8 cellular contexts compared by ENCODE assay signal in the genomic region with DNA sequence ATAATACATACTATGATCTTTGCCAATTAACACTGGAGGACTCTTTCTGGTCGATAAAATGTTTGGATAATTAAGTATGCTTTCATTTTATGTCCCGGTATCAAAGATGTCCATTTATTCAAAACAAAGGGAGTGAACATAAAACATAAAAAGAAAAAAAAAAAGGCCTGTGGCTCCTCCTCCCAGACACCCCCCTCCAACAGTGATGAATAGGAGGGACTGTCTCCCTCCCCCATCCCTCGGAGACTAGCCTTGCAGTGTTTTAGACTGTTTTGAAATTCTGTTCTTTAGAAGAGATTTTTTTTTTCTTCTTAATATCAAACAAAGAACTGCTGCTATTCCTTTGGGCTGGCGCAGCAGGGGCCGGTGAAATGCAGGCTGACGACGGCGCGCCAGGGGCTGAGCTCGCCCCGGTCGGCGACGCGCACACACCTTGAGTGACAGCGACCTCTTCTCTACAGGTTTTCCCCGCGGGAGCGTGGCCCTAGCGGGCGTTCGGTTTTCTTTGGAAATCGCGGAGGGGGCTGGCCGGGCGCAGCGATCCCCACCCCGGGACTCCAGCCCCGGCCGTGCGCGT. TPM values are rescaled to one million over a fixed set of nuclear protein-coding genes. Genes with fewer than 3 reads are reported as not detected.
DNase-seq lines count a peak whose midpoint lies in the region; ATAC-seq and TF ChIP-seq lines count a peak whose summit lies in the region.

A gene with protein sequence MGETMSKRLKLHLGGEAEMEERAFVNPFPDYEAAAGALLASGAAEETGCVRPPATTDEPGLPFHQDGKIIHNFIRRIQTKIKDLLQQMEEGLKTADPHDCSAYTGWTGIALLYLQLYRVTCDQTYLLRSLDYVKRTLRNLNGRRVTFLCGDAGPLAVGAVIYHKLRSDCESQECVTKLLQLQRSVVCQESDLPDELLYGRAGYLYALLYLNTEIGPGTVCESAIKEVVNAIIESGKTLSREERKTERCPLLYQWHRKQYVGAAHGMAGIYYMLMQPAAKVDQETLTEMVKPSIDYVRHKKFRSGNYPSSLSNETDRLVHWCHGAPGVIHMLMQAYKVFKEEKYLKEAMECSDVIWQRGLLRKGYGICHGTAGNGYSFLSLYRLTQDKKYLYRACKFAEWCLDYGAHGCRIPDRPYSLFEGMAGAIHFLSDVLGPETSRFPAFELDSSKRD (plus strand): TSS at position 235 of the 577 bp plus-strand sequence. CDS start 689 bp downstream, outside the sequence.

- in situ Hi-C loops in Panc1 (cut with HindIII; ENCODE audit: low pct_unique_long_range_greater_than_20kb, low sequenced_read_pairs): no loop called here

- intact Hi-C loops in Panc1 (cut with micrococcal nuclease; ENCODE audit: unreplicated experiment) (no loop called here), body of pancreas (cut with DNase I) (no loop called here)

- CTCF ChIA-PET in Panc1 (lab: Charles Lee): no interaction called here

- H3K9me3 ChIP-seq in Panc1 (ENCODE audit: control insufficient read depth, insufficient read depth, low read depth, low read length) (no peaks in the 10 kb centered on the region), body of pancreas (no peaks in the 10 kb centered on the region), iPS-20b (ENCODE audit: insufficient read depth, low read depth, low read length) (no peaks in the 10 kb centered on the region)

- H3K27ac ChIP-seq in Panc1 (ENCODE audit: low read length) (peak within 1 kb of the TSS; percentile 96), body of pancreas (peak within 1 kb of the TSS; percentile 99 to 100 (median 100)), iPS-20b (ENCODE audit: low read length) (peak within 1 kb of the TSS; percentile 77), skin epidermis (peak within 1 kb of the TSS; percentile 97 to 100 (median 100))

- H3K4me1 ChIP-seq in Panc1 (ENCODE audit: control insufficient read depth, insufficient read depth, low read length) (peaks cover 18% of the 10 kb centered on the region), body of pancreas (peaks cover 23% of the 10 kb centered on the region), iPS-20b (ENCODE audit: insufficient read depth, low read length) (peaks cover 4% of the 10 kb centered on the region; the same call in 1 of the 2 replicates)

- TF ChIP-seq CTCF in Panc1 (IDR thresholded peaks at IDR 0.05): no peak
- TF ChIP-seq CTCF in body of pancreas (IDR thresholded peaks at IDR 0.05): no peak

- DNase-seq in COR-L47 (lab: John Stamatoyannopoulos, UW): peak; percentile 40
- DNase-seq in Panc1 (ENCODE audit: low read depth, low spot score): no peak
- DNase-seq in body of pancreas: peak in 3 of 4 donors; percentile 54 to 65 (median 57)
- DNase-seq in ecto neural progenitor cell (ENCODE audit: low spot score): no peak

- 0% methylated on average over 18 to 32 of the region's 32 CpGs for WGBS in body of pancreas, 2 donors

- peak within 1 kb of the TSS; percentile 85 to 99 for H3K4me3 ChIP-seq in Panc1 (ENCODE audit: low read depth in 2 of 2, low read length in 2 of 2)
- H3K4me3 ChIP-seq in body of pancreas: peak within 1 kb of the TSS; percentile 100
- peak within 1 kb of the TSS; percentile 99 for H3K4me3 ChIP-seq in iPS-20b (ENCODE audit: low read length)
- H3K4me3 ChIP-seq in skin epidermis: peak within 1 kb of the TSS; percentile 91 to 98 (median 92)

- ATAC-seq in GM19467 (IDR thresholded peaks at IDR 0.05; ENCODE audit: unreplicated experiment): peak; percentile 23
- peak; percentile 28 for ATAC-seq in HG03521 (IDR thresholded peaks at IDR 0.05; ENCODE audit: unreplicated experiment)
- peak; percentile 9 for ATAC-seq in Panc1
- ATAC-seq in body of pancreas: peak; percentile 33

- peak within 1 kb of the TSS; percentile 97 for H3K9ac ChIP-seq in iPS-20b (ENCODE audit: low read depth, low read length)

- no TSS peak for BruUV-seq in Panc1 (replicated peaks; lab: Mats Ljungman, UMichigan)

- POLR2A ChIA-PET in Panc1 (lab: Charles Lee): interaction anchor here (0.5 to 0.7 kb wide), 2 partner anchors 44 to 208 kb away, joined by 4 to 9 read pairs; no protein-coding TSS in a partner anchor

- no peak for TF ChIP-seq POLR2A in body of pancreas (IDR thresholded peaks at IDR 0.05)

- no peaks in the 10 kb centered on the region for H3K27me3 ChIP-seq in Panc1 (ENCODE audit: control insufficient read depth, insufficient read depth, low read length)
- H3K27me3 ChIP-seq in body of pancreas: no peaks in the 10 kb centered on the region
- H3K27me3 ChIP-seq in iPS-20b (ENCODE audit: insufficient read depth, low read length): no peaks in the 10 kb centered on the region

- peaks cover 5% of the 10 kb centered on the region; the same call in 1 of the 2 replicates for H3K36me3 ChIP-seq in Panc1 (ENCODE audit: control insufficient read depth, insufficient read depth, low read length)
- no peaks in the 10 kb centered on the region for H3K36me3 ChIP-seq in body of pancreas (replicated peaks in 1 of 2; ENCODE audit: insufficient read depth in 1 of 2, low read depth in 2 of 2)
- H3K36me3 ChIP-seq in iPS-20b (ENCODE audit: insufficient read depth, low read depth, low read length): no peaks in the 10 kb centered on the region

RNA-seq across cellular contexts. Expression of the gene that starts here (rescaled TPM):
- total RNA-seq in Panc1 (2021; ENCODE audit: unreplicated experiment): 30.6 TPM
- 19.4 TPM for polyA plus RNA-seq in Panc1 (2012; ENCODE audit: insufficient read length)
- total RNA-seq in body of pancreas: 10 to 100 TPM in 1 of 2 donors, 1 to 10 TPM in 1; 4.4 to 10.9 TPM

Comparison
In these comparisons a context has a peak if more than half of its experiments do, and no peak if none do; other contexts are left out.
1. DNase-seq: peak in COR-L47 (single experiment) and body of pancreas (3 of 4); none in Panc1 (single experiment) and ecto neural progenitor cell (single experiment).
2. Peak in every context shown above with its lines, with median percentiles within 50 percentile points of each other: ATAC-seq, H3K27ac ChIP-seq and H3K4me3 ChIP-seq.